In the genomic region with DNA sequence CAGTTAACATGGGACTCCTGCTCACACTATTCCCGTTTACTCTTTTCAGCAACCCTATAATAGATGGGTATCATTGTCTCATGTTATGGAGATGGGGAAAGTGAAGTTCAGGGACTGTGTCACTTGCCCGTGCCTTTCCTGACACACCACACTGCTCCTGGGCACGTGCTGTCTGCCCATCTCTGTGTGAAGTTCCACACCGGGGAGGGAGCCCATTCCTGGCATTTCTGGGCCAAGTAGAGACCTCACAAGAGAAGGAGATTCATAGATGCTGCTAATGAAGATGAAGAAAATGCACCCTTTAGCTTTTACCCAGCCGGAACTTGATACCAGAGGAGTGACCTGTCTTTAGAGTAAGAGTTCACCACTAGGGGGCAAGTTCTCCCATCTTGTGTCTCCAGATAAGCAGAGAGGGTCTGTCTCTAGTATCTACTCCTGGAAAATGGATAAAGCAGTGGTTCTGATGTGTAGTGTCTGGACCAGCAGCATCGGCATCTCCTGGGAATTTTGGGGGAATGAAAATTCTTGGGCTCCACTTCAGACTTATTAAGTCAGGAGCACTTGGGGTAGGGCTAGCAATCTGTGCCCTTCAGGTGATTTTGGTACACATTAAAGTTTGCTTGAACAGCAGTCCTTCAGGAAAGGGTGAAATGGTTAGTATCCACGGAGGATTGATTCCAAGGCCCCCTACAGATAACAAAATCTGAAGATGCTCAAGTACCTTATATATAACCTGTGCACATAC, we compare ENCODE assay signal across 9 cellular contexts. TPM values are rescaled to one million over a fixed set of nuclear protein-coding genes. Genes with fewer than 3 reads are reported as not detected.
DNase-seq lines count a peak whose midpoint lies in the region; ATAC-seq and TF ChIP-seq lines count a peak whose summit lies in the region.
"Had no signal": no experiment of that assay in that cellular context is flagged by ENCODE, and none has a peak within 500 bp of the region (broad histone marks: within the 10 kb centered on the region; RNA-seq: fewer than 3 reads in every experiment).

No MANE protein-coding gene starts in this region.

- peak overlapping the region; percentile 85 for H3K27ac Mint-ChIP-seq in activated T-cell treated with anti-CD3 and anti-CD28 coated beads, Interleukin-2, amount 50 U/mL, for 72 hours
- H3K27ac Mint-ChIP-seq: dendritic cell treated with granulocyte-macrophage colony-stimulating factor and Interleukin-4, amounts not matched to agents 40 ng/mL and 50 ng/mL, for 4 days had no signal

- H3K4me1 Mint-ChIP-seq in activated T-cell treated with anti-CD3 and anti-CD28 coated beads, Interleukin-2, amount 50 U/mL, for 72 hours (ENCODE audit: low read depth): peaks cover 42% of the 10 kb centered on the region

- peaks cover 14 to 24% of the 10 kb centered on the region in 2 donors for H3K36me3 Mint-ChIP-seq in activated T-cell treated with anti-CD3 and anti-CD28 coated beads, Interleukin-2, amount 50 U/mL, for 72 hours (ENCODE audit: insufficient read depth in 2 of 2)

- peak; percentile 22 for TF ChIP-seq CTCF in GM20000 (IDR thresholded peaks at IDR 0.05; ENCODE audit: extremely low read depth, missing control alignments)

- no peaks in the 10 kb centered on the region for H3K27me3 Mint-ChIP-seq in activated T-cell treated with anti-CD3 and anti-CD28 coated beads, Interleukin-2, amount 50 U/mL, for 72 hours (ENCODE audit: low read depth)
- H3K27me3 Mint-ChIP-seq: dendritic cell treated with granulocyte-macrophage colony-stimulating factor and Interleukin-4, amounts not matched to agents 40 ng/mL and 50 ng/mL, for 4 days had no signal

- DNase-seq in EH (ENCODE audit: low read depth) (peak; percentile 63), GM20000 (ENCODE audit: low spot score) (peak; percentile 81), HS-5 (ENCODE audit: low read depth) (peak; percentile 16), NCI-H82 (lab: John Stamatoyannopoulos, UW) (peak; percentile 92), globus pallidus (ENCODE audit: low spot score) (peak; percentile 79), putamen (ENCODE audit: low spot score) (peak; percentile 65), mesenteric fat pad (ENCODE audit: low spot score) (no peak)
- DNase-seq in activated T-cell treated with anti-CD3 and anti-CD28 coated beads, Interleukin-2, amount 50 U/mL, for 72 hours: peak; percentile 33 to 50

- H3K9me3 Mint-ChIP-seq in activated T-cell treated with anti-CD3 and anti-CD28 coated beads, Interleukin-2, amount 50 U/mL, for 72 hours: no peaks in the 10 kb centered on the region
- H3K9me3 Mint-ChIP-seq: dendritic cell treated with granulocyte-macrophage colony-stimulating factor and Interleukin-4, amounts not matched to agents 40 ng/mL and 50 ng/mL, for 4 days had no signal

- peak; percentile 50 to 56 for ATAC-seq in activated T-cell treated with anti-CD3 and anti-CD28 coated beads, Interleukin-2, amount 50 U/mL, for 72 hours (replicated peaks in 1 of 2)

- H3K4me3 Mint-ChIP-seq in activated T-cell treated with anti-CD3 and anti-CD28 coated beads, Interleukin-2, amount 50 U/mL, for 72 hours: peak overlapping the region; percentile 47 to 75
- H3K4me3 Mint-ChIP-seq: dendritic cell treated with granulocyte-macrophage colony-stimulating factor and Interleukin-4, amounts not matched to agents 40 ng/mL and 50 ng/mL, for 4 days had no signal

RNA-seq across cellular contexts. Expression of a gene that starts 2.0 kb away (rescaled TPM):
- 100 to 1,000 TPM in 1 of 2 donors, 10 to 100 TPM in 1; 86.3 to 102 TPM for total RNA-seq in activated T-cell treated with anti-CD3 and anti-CD28 coated beads, Interleukin-2, amount 50 U/mL, for 72 hours
- 16.2 TPM for total RNA-seq in mesenteric fat pad
